Comparison of ENCODE assay signal across 1 cellular context in the genomic region with DNA sequence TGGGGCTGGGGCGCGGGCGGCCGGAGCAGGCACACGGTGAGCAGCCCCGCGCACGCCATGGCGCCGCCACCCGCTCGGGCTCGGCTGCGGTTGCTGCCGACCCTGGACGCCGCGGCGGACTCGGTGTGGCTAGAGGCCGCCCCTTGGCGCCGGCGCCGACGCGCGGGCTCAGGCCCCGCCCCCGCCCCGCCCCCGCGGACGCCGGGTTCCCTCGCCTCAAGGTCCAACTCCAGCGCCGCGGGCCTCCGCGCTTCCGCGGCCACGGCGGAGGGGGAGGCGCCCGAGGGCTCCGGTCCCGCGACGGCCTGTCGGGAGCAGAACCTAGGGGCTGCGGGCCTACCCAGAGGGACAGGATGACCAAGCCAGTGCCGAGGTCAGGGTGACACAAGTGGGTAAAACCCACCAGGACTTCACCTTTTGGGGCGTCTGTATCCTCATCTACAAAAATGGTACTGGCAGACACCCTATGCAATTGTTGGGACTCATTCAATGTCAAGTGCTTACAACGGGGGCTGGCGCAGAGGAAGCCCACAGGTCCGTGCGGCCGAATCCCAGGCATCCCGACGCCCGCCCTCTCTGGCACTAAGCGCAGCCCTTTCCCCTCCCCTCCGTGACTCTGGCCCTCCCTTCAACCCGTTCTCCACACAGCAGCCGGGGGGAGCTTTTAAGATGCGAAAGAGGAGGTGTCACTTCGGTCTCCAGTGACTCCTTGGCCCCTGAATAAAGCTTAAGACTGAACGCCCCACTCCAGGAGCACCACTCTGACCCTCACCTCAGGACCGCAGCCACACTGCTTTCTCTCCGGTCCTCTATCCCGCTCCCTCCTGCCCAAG.
A peak's percentile ranks its signal among the peaks of the same experiment; 100 is the strongest.
TF ChIP-seq lines count a peak whose summit lies in the region.

Gene NECAB3, minus strand, starts transcription at position 135 of the 833 bp plus-strand sequence. Its CDS starts 76 bp downstream, at position 59.

TF ChIP-seq in H1, 55 proteins besides CTCF, POLR2A, EP300 and RAD21:
- TF ChIP-seq RNF2 (IDR thresholded peaks at IDR 0.05; ENCODE audit: borderline replicate concordance, low read depth, low read length, missing control alignments, poor library complexity, severe bottlenecking) (no peak), SIRT6 (IDR thresholded peaks at IDR 0.05; ENCODE audit: low read length) (no peak), GABPA (IDR thresholded peaks at IDR 0.05; ENCODE audit: borderline replicate concordance, insufficient read depth, low read length) (no peak), RBBP5 (IDR thresholded peaks at IDR 0.05; ENCODE audit: borderline replicate concordance, low read depth, low read length) (peak; percentile 46), MAFK (IDR thresholded peaks at IDR 0.05; ENCODE audit: low read depth, low read length) (no peak), CTBP2 (IDR thresholded peaks at IDR 0.05; ENCODE audit: borderline replicate concordance, insufficient read depth, insufficient read length, low read length) (no peak), TCF12 (IDR thresholded peaks at IDR 0.05; ENCODE audit: low read depth, low read length) (no peak), EGR1 (IDR thresholded peaks at IDR 0.05; ENCODE audit: borderline replicate concordance, low read depth, low read length) (peak; percentile 61; the same call in 1 of the 2 replicates), BCL11A (IDR thresholded peaks at IDR 0.05; ENCODE audit: low read depth in 2 of 2, low read length in 2 of 2) (no peak), SUZ12 (IDR thresholded peaks at IDR 0.05; ENCODE audit: low read length) (no peak), TBP (IDR thresholded peaks at IDR 0.05; ENCODE audit: low read depth, low read length) (peak; percentile 13; the same call in 1 of the 2 replicates), RXRA (IDR thresholded peaks at IDR 0.05; ENCODE audit: insufficient read depth, low read depth, low read length) (no peak), NANOG (IDR thresholded peaks at IDR 0.05; ENCODE audit: insufficient read depth, low read depth, low read length, poor library complexity, severe bottlenecking) (no peak), POLR2AphosphoS5 (IDR thresholded peaks at IDR 0.05; ENCODE audit: low read depth, low read length) (0 out of 2 replicates have a peak, but pooled peaks have one; percentile 44), CHD7 (IDR thresholded peaks at IDR 0.05; ENCODE audit: insufficient replicate concordance, low read length) (no peak), KDM5A (IDR thresholded peaks at IDR 0.05; ENCODE audit: low read length) (no peak), SRF (IDR thresholded peaks at IDR 0.05; ENCODE audit: low read depth, low read length) (no peak), SIX5 (IDR thresholded peaks at IDR 0.05; ENCODE audit: low read depth, low read length) (no peak), HDAC6 (IDR thresholded peaks at IDR 0.05; ENCODE audit: low read depth, low read length) (no peak), CHD1 (IDR thresholded peaks at IDR 0.05; ENCODE audit: low read depth, low read length) (no peak), PHF8 (conservative IDR thresholded peaks at IDR 0.05; ENCODE audit: low read depth, low read length) (0 out of 2 replicates have a peak, but pooled peaks have one; percentile 19), CEBPB (IDR thresholded peaks at IDR 0.05; ENCODE audit: low read depth, low read length) (no peak), TAF1 (IDR thresholded peaks at IDR 0.05; ENCODE audit: low read depth, low read length) (peak; percentile 67; the same call in 1 of the 2 replicates), EZH2 (IDR thresholded peaks at IDR 0.05; ENCODE audit: low read depth, low read length, severe bottlenecking) (no peak), CREB1 (IDR thresholded peaks at IDR 0.05) (no peak), KDM4A (IDR thresholded peaks at IDR 0.05; ENCODE audit: low read depth, low read length, severe bottlenecking) (peak; percentile 7), GTF2F1 (IDR thresholded peaks at IDR 0.05; ENCODE audit: borderline replicate concordance, low read depth, low read length) (no peak), TEAD4 (IDR thresholded peaks at IDR 0.05; ENCODE audit: low read depth, low read length) (no peak)
TF ChIP-seq in H1: peak in this region for 7.
